In genomic region chr22:22508274-22509176, GRCh38 we compare ENCODE assay signal across 8 cellular contexts. TPM values are rescaled to one million over a fixed set of nuclear protein-coding genes. Genes with fewer than 3 reads are reported as not detected.
DNase-seq lines count a peak whose midpoint lies in the region; ATAC-seq and TF ChIP-seq lines count a peak whose summit lies in the region.

Gene ZNF280B (minus strand): TSS chr22:22508742. CDS start chr22:22489398, 19,344 bp downstream.

- peak within 1 kb of the TSS; percentile 79 for H3K4me3 Mint-ChIP-seq in activated CD4-positive, alpha-beta T cell treated with anti-CD3 and anti-CD28 coated beads for 36 hours
- H3K4me3 Mint-ChIP-seq in dendritic cell treated with granulocyte-macrophage colony-stimulating factor and Interleukin-4, amounts not matched to agents 40 ng/mL and 50 ng/mL, for 4 days, result peak within 1 kb of the TSS; percentile 78

- no peak for TF ChIP-seq CTCF in lower leg skin (IDR thresholded peaks at IDR 0.05)

- WGBS in lower leg skin, 2 donors, result 4 to 7% methylated on average over 14 to 55 of the region's 72 CpGs

- peaks cover 4% of the 10 kb centered on the region for H3K27me3 Mint-ChIP-seq in activated CD4-positive, alpha-beta T cell treated with anti-CD3 and anti-CD28 coated beads for 36 hours
- H3K27me3 Mint-ChIP-seq in dendritic cell treated with granulocyte-macrophage colony-stimulating factor and Interleukin-4, amounts not matched to agents 40 ng/mL and 50 ng/mL, for 4 days, result peaks cover 20% of the 10 kb centered on the region

- CTCF ChIA-PET in activated CD4-positive, alpha-beta T cell treated with anti-CD3 and anti-CD28 coated beads for 36 hours (lab: Charles Lee), result interaction anchor here (0.6 to 2.1 kb wide), 21 partner anchors 9 to 611 kb away, joined by 3 to 9 read pairs (median 3); partner anchors contain the start of genes PRAME and ZNF280A

- peaks cover 21% of the 10 kb centered on the region for H3K36me3 Mint-ChIP-seq in activated CD4-positive, alpha-beta T cell treated with anti-CD3 and anti-CD28 coated beads for 36 hours (ENCODE audit: low read depth)
- no peaks in the 10 kb centered on the region for H3K36me3 Mint-ChIP-seq in dendritic cell treated with granulocyte-macrophage colony-stimulating factor and Interleukin-4, amounts not matched to agents 40 ng/mL and 50 ng/mL, for 4 days (ENCODE audit: low read depth)

- H3K4me3 ChIP-seq in lower leg skin (ENCODE audit: low read depth, poor library complexity, severe bottlenecking), result peak within 1 kb of the TSS; percentile 42

- ATAC-seq in HG02973 (IDR thresholded peaks at IDR 0.05; ENCODE audit: unreplicated experiment), result peak; percentile 89
- peak; percentile 100 for ATAC-seq in activated CD4-positive, alpha-beta T cell treated with anti-CD3 and anti-CD28 coated beads for 36 hours

- no peak for TF ChIP-seq POLR2A in lower leg skin (IDR thresholded peaks at IDR 0.05)

- peaks cover 3% of the 10 kb centered on the region for H3K9me3 Mint-ChIP-seq in activated CD4-positive, alpha-beta T cell treated with anti-CD3 and anti-CD28 coated beads for 36 hours (ENCODE audit: low read depth)
- H3K9me3 Mint-ChIP-seq in dendritic cell treated with granulocyte-macrophage colony-stimulating factor and Interleukin-4, amounts not matched to agents 40 ng/mL and 50 ng/mL, for 4 days, result peaks cover 14% of the 10 kb centered on the region

- DNase-seq in NCI-H1694 (lab: John Stamatoyannopoulos, UW) (peak; percentile 36), NCI-H1694 treated with DMSO at 0.1 percent for 48 hours (lab: John Stamatoyannopoulos, UW) (no peak), NCI-H2171 treated with DMSO at 0.1 percent for 48 hours (lab: John Stamatoyannopoulos, UW) (peak; percentile 87), lower leg skin (ENCODE audit: low spot score in 2 of 2) (no peak)
- peak; percentile 92 for DNase-seq in activated CD4-positive, alpha-beta T cell treated with anti-CD3 and anti-CD28 coated beads for 36 hours
- peak; percentile 76 to 81 for DNase-seq in stimulated activated CD4-positive, alpha-beta T cell treated with anti-CD3 and anti-CD28 coated beads, Interleukin-4, amount 100 ng/mL, for 48 hours (ENCODE audit: low read depth in 2 of 2)

- POLR2A ChIA-PET in activated CD4-positive, alpha-beta T cell treated with anti-CD3 and anti-CD28 coated beads for 36 hours (lab: Charles Lee), result interaction anchor here (0.5 to 0.6 kb wide), 2 partner anchors 24 to 114 kb away, joined by 3 read pairs; no protein-coding TSS in a partner anchor

- intact Hi-C loops in activated CD4-positive, alpha-beta T cell treated with anti-CD3 and anti-CD28 coated beads for 36 hours (cut with DNase I, micrococcal nuclease), result loop anchor here in 1 of 2 experiments (5.0 kb wide), 1 partner anchor 296 kb away; no protein-coding TSS in a partner anchor
- intact Hi-C loops in dendritic cell treated with granulocyte-macrophage colony-stimulating factor and Interleukin-4, amounts not matched to agents 40 ng/mL and 50 ng/mL, for 4 days (cut with micrococcal nuclease), result no loop called here
- intact Hi-C loops in lower leg skin (cut with DNase I; ENCODE audit: low total_unique reads), result no loop called here

- peak within 1 kb of the TSS; percentile 53 for H3K27ac Mint-ChIP-seq in activated CD4-positive, alpha-beta T cell treated with anti-CD3 and anti-CD28 coated beads for 36 hours
- peak within 1 kb of the TSS; percentile 65 for H3K27ac Mint-ChIP-seq in dendritic cell treated with granulocyte-macrophage colony-stimulating factor and Interleukin-4, amounts not matched to agents 40 ng/mL and 50 ng/mL, for 4 days

- peaks cover 8% of the 10 kb centered on the region for H3K4me1 Mint-ChIP-seq in activated CD4-positive, alpha-beta T cell treated with anti-CD3 and anti-CD28 coated beads for 36 hours
- peaks cover 15% of the 10 kb centered on the region for H3K4me1 Mint-ChIP-seq in dendritic cell treated with granulocyte-macrophage colony-stimulating factor and Interleukin-4, amounts not matched to agents 40 ng/mL and 50 ng/mL, for 4 days (ENCODE audit: low read depth)

RNA-seq across cellular contexts. Expression of gene ZNF280B, which starts in this region (rescaled TPM):
- 1 to 10 TPM; 2.5 to 3.7 TPM for total RNA-seq in activated CD4-positive, alpha-beta T cell treated with anti-CD3 and anti-CD28 coated beads for 36 hours
- under 1 TPM; 0.08 to 0.32 (median 0.24) TPM for total RNA-seq in lower leg skin

Comparison
In these comparisons a context has a peak if more than half of its experiments do, and no peak if none do; other contexts are left out.
1. DNase-seq: peak in NCI-H1694 (single experiment), NCI-H2171 treated with DMSO at 0.1 percent for 48 hours (single experiment), activated CD4-positive, alpha-beta T cell treated with anti-CD3 and anti-CD28 coated beads for 36 hours (single experiment) and stimulated activated CD4-positive, alpha-beta T cell treated with anti-CD3 and anti-CD28 coated beads, Interleukin-4, amount 100 ng/mL, for 48 hours (2 of 2); none in NCI-H1694 treated with DMSO at 0.1 percent for 48 hours (single experiment) and lower leg skin (0 of 2).